In the genomic region with DNA sequence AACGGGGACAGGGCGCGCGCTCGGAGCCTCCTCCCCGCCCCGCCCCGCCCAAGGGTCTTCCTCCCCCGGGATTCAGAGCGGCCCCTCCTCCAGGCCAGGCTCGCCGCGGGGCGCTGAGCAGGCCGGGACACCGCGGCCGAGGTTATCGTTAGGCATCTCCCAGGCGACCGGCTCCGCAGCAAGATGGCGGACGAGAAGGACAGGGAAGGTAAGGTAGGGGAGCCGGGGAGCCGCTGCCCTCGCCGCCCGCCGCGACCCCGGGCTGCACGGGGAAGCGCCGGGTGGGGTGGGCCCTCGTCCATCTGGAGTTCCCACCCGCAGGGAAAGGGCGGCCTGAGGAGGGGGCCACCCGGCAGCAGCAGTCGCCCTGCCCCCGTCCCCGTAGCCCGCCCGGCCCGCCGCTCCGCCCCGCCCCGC, we compare ENCODE assay signal across 7 cellular contexts.
DNase-seq lines count a peak whose midpoint lies in the region; ATAC-seq, FAIRE-seq and TF ChIP-seq lines count a peak whose summit lies in the region.

No MANE protein-coding gene starts in this region.

- TF ChIP-seq POLR2A in GM12878 (IDR thresholded peaks at IDR 0.05; ENCODE audit: low read depth, low read length) = no peak; the same call in 1 of the 2 replicates

- intact Hi-C loops in GM12878 (cut with micrococcal nuclease; ENCODE audit: unreplicated experiment) = loop anchor here (1.0 to 2.0 kb wide), 2 partner anchors 49 to 106 kb away; a partner anchor contains a TSS

- H3K9ac ChIP-seq in SK-N-MC (ENCODE audit: insufficient read length) (peak overlapping the region; percentile 89), GM12878 (ENCODE audit: control insufficient read depth, insufficient read depth, low read length) (peak overlapping the region; percentile 98), keratinocyte (ENCODE audit: control insufficient read depth, extremely low read depth, insufficient read depth, low read length) (peak overlapping the region; percentile 97)

- H3K36me3 ChIP-seq in SK-N-MC (ENCODE audit: insufficient read depth, low read length) = no peaks in the 10 kb centered on the region
- H3K36me3 ChIP-seq in GM12878 (ENCODE audit: control insufficient read depth in 2 of 2, insufficient read depth in 2 of 2, low read length in 1 of 2) = no peaks in the 10 kb centered on the region
- H3K36me3 ChIP-seq in keratinocyte (ENCODE audit: control insufficient read depth in 2 of 2, extremely low read depth in 1 of 2, insufficient read depth in 2 of 2, low read length in 2 of 2) = no peaks in the 10 kb centered on the region

- no peak for FAIRE-seq in GM12878 (lab: Jason Lieb, UNC)
- no peak for FAIRE-seq in keratinocyte (lab: Jason Lieb, UNC)

- H3K4me1 ChIP-seq in GM12878 (ENCODE audit: control insufficient read depth, insufficient read depth, low read length) (no peaks in the 10 kb centered on the region), keratinocyte (ENCODE audit: control insufficient read depth, extremely low read depth, insufficient read depth, low read length) (peaks cover 12% of the 10 kb centered on the region)

- dilution Hi-C loops in keratinocyte (cut with MboI; ENCODE audit: extremely low pct_ligation_motif_present, low sequenced_read_pairs) = no loop called here

- TF ChIP-seq EP300 in GM12878 (IDR thresholded peaks at IDR 0.05; ENCODE audit: borderline replicate concordance in 1 of 2, control insufficient read depth in 1 of 2, low read depth in 2 of 2, low read length in 2 of 2) = no peak

- H3K27ac ChIP-seq in SK-N-MC = peak overlapping the region; percentile 94
- H3K27ac ChIP-seq in GM12878 (ENCODE audit: control insufficient read depth, insufficient read depth) = peak overlapping the region; percentile 89
- H3K27ac ChIP-seq in keratinocyte (ENCODE audit: control insufficient read depth, insufficient read depth, low read length) = peak overlapping the region; percentile 99

- H3K9me3 ChIP-seq in SK-N-MC (ENCODE audit: low read depth, low read length) (no peaks in the 10 kb centered on the region), GM12878 (replicated peaks; ENCODE audit: control insufficient read depth, insufficient read depth, low read length) (no peaks in the 10 kb centered on the region), keratinocyte (ENCODE audit: control insufficient read depth, low read depth, low read length) (no peaks in the 10 kb centered on the region)

- POLR2A ChIA-PET in GM12878 (lab: Charles Lee) = interaction anchor here (0.6 to 4.4 kb wide), 7 partner anchors 25 to 493 kb away, joined by 3 to 33 read pairs (median 7); a partner anchor contains a TSS

- H3K27me3 ChIP-seq in GM12878 (replicated peaks in 1 of 2; ENCODE audit: control insufficient read depth in 2 of 2, insufficient read depth in 2 of 2, low read length in 1 of 2) (no peaks in the 10 kb centered on the region), keratinocyte (ENCODE audit: control insufficient read depth, extremely low read depth, insufficient read depth, low read length) (no peaks in the 10 kb centered on the region)

- in situ Hi-C loops in GM12878 (cut with MboI) = loop anchor here (10.0 kb wide), 1 partner anchor 515 kb away; a partner anchor contains a TSS

- SMC1A ChIA-PET in GM12878 (lab: Charles Lee; ENCODE audit: uncharacterized antibody, unreplicated experiment) = interaction anchor here (0.7 to 2.2 kb wide), 7 partner anchors 17 to 135 kb away, joined by 3 to 14 read pairs (median 7); a partner anchor contains a TSS

- TF ChIP-seq RAD21 in GM12878 (IDR thresholded peaks at IDR 0.05; ENCODE audit: insufficient read depth, low read depth, low read length) = no peak

- CTCF ChIA-PET in GM12878 (lab: Yijun Ruan, JAX) = interaction anchor here (1.4 to 1.7 kb wide), 3 partner anchors 15 to 108 kb away, joined by 4 to 7 read pairs (median 6); no protein-coding TSS in a partner anchor

- DNase-seq in NAMALWA (ENCODE audit: low spot score) (peak; percentile 84), SK-N-MC (ENCODE audit: low read depth, low spot score) (no peak), GM12878 (ENCODE audit: low read depth, low spot score) (no peak), keratinocyte (ENCODE audit: low read depth, low spot score) (no peak)
- DNase-seq in stimulated activated CD4-positive, alpha-beta T cell treated with anti-CD3 and anti-CD28 coated beads, Interleukin-4, amount 100 ng/mL, for 1 hour = peak; percentile 67

- no peaks in the 10 kb centered on the region for H3K9me1 ChIP-seq in keratinocyte (ENCODE audit: control insufficient read depth, extremely low read depth, insufficient read depth, low read length)

- peak overlapping the region; percentile 80 for H2AFZ ChIP-seq in GM12878 (ENCODE audit: control insufficient read depth, low read depth, low read length)
- peak overlapping the region; percentile 63 for H2AFZ ChIP-seq in keratinocyte (ENCODE audit: control insufficient read depth, low read length)

- peak; percentile 34 for ATAC-seq in GM18499 (IDR thresholded peaks at IDR 0.05; ENCODE audit: insufficient read depth, unreplicated experiment)
- peak; percentile 69 for ATAC-seq in HG02610 (IDR thresholded peaks at IDR 0.05; ENCODE audit: unreplicated experiment)
- peak; percentile 81 for ATAC-seq in GM12878

- H3K79me2 ChIP-seq in GM12878 (ENCODE audit: control insufficient read depth, insufficient read depth, low read length) = peaks cover 2% of the 10 kb centered on the region; the same call in 1 of the 2 replicates
- H3K79me2 ChIP-seq in keratinocyte (ENCODE audit: control insufficient read depth, insufficient read depth, low read length) = no peaks in the 10 kb centered on the region

- TF ChIP-seq CTCF in GM12878 (IDR thresholded peaks at IDR 0.05 in 2 of 3, conservative IDR thresholded peaks at IDR 0.05 in 1 of 3; ENCODE audit: control insufficient read depth in 2 of 3, extremely low read depth in 1 of 3, insufficient read depth in 1 of 3, low read depth in 3 of 3, low read length in 3 of 3) (no peak), keratinocyte (optimal IDR thresholded peaks at IDR 0.05 in 1 of 3, IDR thresholded peaks at IDR 0.05 in 1 of 3, conservative IDR thresholded peaks at IDR 0.05 in 1 of 3; ENCODE audit: extremely low read depth in 1 of 3, insufficient read depth in 2 of 3, low read length in 3 of 3) (no peak)

- H3K4me2 ChIP-seq in GM12878 (ENCODE audit: control insufficient read depth, insufficient read depth) = peak overlapping the region; percentile 93; the same call in 1 of the 2 replicates
- H3K4me2 ChIP-seq in keratinocyte (ENCODE audit: control insufficient read depth, extremely low read depth, insufficient read depth, low read depth, low read length) = peak overlapping the region; percentile 79

- 0% methylated on average over 3 of the region's 49 CpGs for WGBS in GM12878 (ENCODE audit: insufficient coverage, insufficient replicate concordance, low lambda C conversion rate, missing lambda C conversion rate)

- BruUV-seq in GM12878 (replicated peaks; lab: Mats Ljungman, UMichigan) = no TSS peak

- no peaks in the 10 kb centered on the region for H4K20me1 ChIP-seq in GM12878 (ENCODE audit: control insufficient read depth, insufficient read depth)
- H4K20me1 ChIP-seq in keratinocyte (ENCODE audit: control insufficient read depth, extremely low read depth, insufficient read depth, low read length) = no peaks in the 10 kb centered on the region

- H3K4me3 ChIP-seq in SK-N-MC = peak overlapping the region; percentile 99
- peak overlapping the region; percentile 96 for H3K4me3 ChIP-seq in GM12878
- peak overlapping the region; percentile 56 to 76 (median 61) for H3K4me3 ChIP-seq in keratinocyte (ENCODE audit: control insufficient read depth in 2 of 3, extremely low read depth in 1 of 3, insufficient read depth in 2 of 3, low read depth in 1 of 3, low read length in 3 of 3)

- RAD21 ChIA-PET in GM12878 (lab: Charles Lee; ENCODE audit: unreplicated experiment) = interaction anchor here (1.0 to 2.0 kb wide), 8 partner anchors 25 to 134 kb away, joined by 3 to 10 read pairs (median 6); a partner anchor contains a TSS

TF ChIP-seq in GM12878, 131 proteins besides CTCF, POLR2A, EP300 and RAD21:
- TF ChIP-seq TCF3 (IDR thresholded peaks at IDR 0.05; ENCODE audit: borderline replicate concordance, insufficient read depth, low read depth, low read length) (no peak), TAF1 (IDR thresholded peaks at IDR 0.05; ENCODE audit: borderline replicate concordance, low read depth, low read length) (peak; percentile 36; the same call in 1 of the 2 replicates), TCF12 (IDR thresholded peaks at IDR 0.05; ENCODE audit: low read depth, low read length) (0 out of 2 replicates have a peak, but pooled peaks have one; percentile 23), BACH1 (IDR thresholded peaks at IDR 0.05; ENCODE audit: borderline replicate concordance) (peak; percentile 73), POLR2AphosphoS5 (IDR thresholded peaks at IDR 0.05; ENCODE audit: low read length) (no peak), YY1 (IDR thresholded peaks at IDR 0.05; ENCODE audit: low read depth, low read length) (peak; percentile 87)

Comparison
In these comparisons a context has a peak if more than half of its experiments do, and no peak if none do; other contexts are left out.
1. DNase-seq: peak in NAMALWA (single experiment) and stimulated activated CD4-positive, alpha-beta T cell treated with anti-CD3 and anti-CD28 coated beads, Interleukin-4, amount 100 ng/mL, for 1 hour (single experiment); none in SK-N-MC (single experiment), GM12878 (single experiment) and keratinocyte (single experiment).
2. Peak in every context shown above with its lines, with median percentiles within 50 percentile points of each other: ATAC-seq, H3K27ac ChIP-seq, H3K4me3 ChIP-seq and H3K9ac ChIP-seq.